8 cellular contexts compared by ENCODE assay signal in the genomic region with DNA sequence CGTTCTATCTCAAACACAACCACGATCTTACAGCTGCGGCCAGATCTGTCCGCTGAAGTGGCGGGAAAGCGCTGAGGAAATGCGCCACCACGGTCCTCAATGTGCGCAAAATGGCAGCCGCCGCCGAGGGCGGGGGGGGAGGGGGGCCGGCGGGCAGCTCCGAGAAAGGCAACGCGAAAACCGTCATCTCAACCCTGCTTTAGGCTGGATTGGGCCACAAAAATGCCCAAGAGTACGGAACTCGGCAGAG. TPM values are rescaled to one million over a fixed set of nuclear protein-coding genes. Genes with fewer than 3 reads are reported as not detected.
A peak's percentile ranks its signal among the peaks of the same experiment; 100 is the strongest.
DNase-seq lines count a peak whose midpoint lies in the region; ATAC-seq and TF ChIP-seq lines count a peak whose summit lies in the region.

No MANE protein-coding gene starts in this region.

- peaks cover 51% of the 10 kb centered on the region for H3F3A ChIP-seq in PC-9 (ENCODE audit: insufficient read depth, low read depth)

- H4K20me1 ChIP-seq in PC-9 (ENCODE audit: insufficient read depth), result peaks cover 45% of the 10 kb centered on the region

- no peak for TF ChIP-seq EP300 in ovary (IDR thresholded peaks at IDR 0.05)
- TF ChIP-seq EP300 in transverse colon (IDR thresholded peaks at IDR 0.05; ENCODE audit: low read depth), result no peak

- intact Hi-C loops in PC-9 (cut with micrococcal nuclease; ENCODE audit: unreplicated experiment) (loop anchor here (5.0 kb wide), 1 partner anchor 477 kb away; no protein-coding TSS in a partner anchor), Right ventricle myocardium inferior (cut with DNase I) (loop anchor here (5.0 kb wide), 1 partner anchor 373 kb away; a partner anchor contains a TSS), ovary (cut with DNase I) (no loop called here), transverse colon (cut with DNase I; ENCODE audit: low total_unique reads) (no loop called here)

- CTCF ChIA-PET in PC-9 (lab: Charles Lee), result no interaction called here

- no peak for TF ChIP-seq CTCF in PC-9 (conservative IDR thresholded peaks at IDR 0.05)
- TF ChIP-seq CTCF in ovary (IDR thresholded peaks at IDR 0.05), result no peak
- peak in 1 of 5 experiments; percentile 15 for TF ChIP-seq CTCF in transverse colon (IDR thresholded peaks at IDR 0.05)

- peak overlapping the region; percentile 88 for H2AFZ ChIP-seq in PC-9

- peaks cover 27% of the 10 kb centered on the region for H3K4me1 ChIP-seq in PC-9 (replicated peaks; ENCODE audit: insufficient read depth)
- H3K4me1 ChIP-seq in ovary (ENCODE audit: insufficient read depth), result peaks cover 2% of the 10 kb centered on the region
- H3K4me1 ChIP-seq in transverse colon, result peaks cover 22 to 48% (median 38%) of the 10 kb centered on the region in 4 donors

- 0 to 1% (median 1%) methylated on average over 19 to 21 of the region's 21 CpGs for WGBS in ovary, 3 donors
- 0 to 1% methylated on average over 8 to 21 of the region's 21 CpGs for WGBS in transverse colon (ENCODE audit: low coverage in 1 of 2), 2 donors

- POLR2A ChIA-PET in PC-9 (lab: Charles Lee; ENCODE audit: unreplicated experiment), result interaction anchor here (0.9 kb wide), 1 partner anchor 373 kb away, joined by 10 read pairs; a partner anchor contains a TSS

- H3K79me2 ChIP-seq in PC-9 (ENCODE audit: low read depth), result peaks cover 54% of the 10 kb centered on the region

- H3K27me3 ChIP-seq in PC-9 (ENCODE audit: insufficient read depth, low read depth) (no peaks in the 10 kb centered on the region), ovary (no peaks in the 10 kb centered on the region), transverse colon (no peaks in the 10 kb centered on the region)

- peak overlapping the region; percentile 93 for H3K4me3 ChIP-seq in PC-9
- H3K4me3 ChIP-seq in ovary, result peak overlapping the region; percentile 68
- H3K4me3 ChIP-seq in transverse colon, result peak overlapping the region; percentile 75 to 90 (median 78)

- H3K27ac ChIP-seq in PC-9 (peak overlapping the region; percentile 88), ovary (peak overlapping the region; percentile 94 to 95), transverse colon (peak overlapping the region; percentile 97 to 99 (median 98))

- TSS peak; percentile 89 for BruUV-seq in PC-9 (replicated peaks; lab: Mats Ljungman, UMichigan)

- ATAC-seq in HG03354 (IDR thresholded peaks at IDR 0.05; ENCODE audit: poor library complexity, severe bottlenecking, unreplicated experiment), result peak; percentile 43
- peak; percentile 72 for ATAC-seq in Right ventricle myocardium inferior

- no peaks in the 10 kb centered on the region for H3K9me2 ChIP-seq in PC-9 (ENCODE audit: insufficient read depth)

- in situ Hi-C loops in transverse colon (cut with MboI; ENCODE audit: low pct_ligation_motif_present in 1 of 4, low pct_unique_long_range_greater_than_20kb in 1 of 4, low sequenced_read_pairs in 3 of 4), result no loop called here

- H3K9me3 ChIP-seq in PC-9 (ENCODE audit: insufficient read depth, low read depth), result no peaks in the 10 kb centered on the region
- no peaks in the 10 kb centered on the region for H3K9me3 ChIP-seq in ovary
- H3K9me3 ChIP-seq in transverse colon, result no peaks in the 10 kb centered on the region

- TF ChIP-seq POLR2A in ovary (IDR thresholded peaks at IDR 0.05), result no peak
- TF ChIP-seq POLR2A in transverse colon (IDR thresholded peaks at IDR 0.05), result no peak

- H3K36me3 ChIP-seq in PC-9 (ENCODE audit: low read depth), result peaks cover 44% of the 10 kb centered on the region
- H3K36me3 ChIP-seq in ovary, result no peaks in the 10 kb centered on the region
- H3K36me3 ChIP-seq in transverse colon, result peaks cover 0 to 37% (median 17%) of the 10 kb centered on the region in 4 donors

- H3K4me2 ChIP-seq in PC-9, result peak overlapping the region; percentile 90

- peak; percentile 56 for DNase-seq in AG08395 (ENCODE audit: low spot score)
- peak; percentile 37 for DNase-seq in GM19240 (ENCODE audit: insufficient read length, low spot score)
- DNase-seq in PC-9, result no peak
- peak; percentile 70 to 77 (median 74) for DNase-seq in activated naive CD4-positive, alpha-beta T cell (lab: John Stamatoyannopoulos, UW)
- peak; percentile 81 for DNase-seq in Right ventricle myocardium inferior (ENCODE audit: missing footprints)
- DNase-seq in ovary, result peak in 4 of 5 donors; percentile 66 to 81 (median 74)
- peak; percentile 73 for DNase-seq in transverse colon

RNA-seq across cellular contexts. Expression of a gene that starts 0.4 kb away (rescaled TPM):
- 110 and 111 TPM in 2 replicates for total RNA-seq in PC-9 (2021)
- 49.7 TPM for total RNA-seq in Right ventricle myocardium inferior
- 100 to 1,000 TPM in 4 of 7 donors, 10 to 100 TPM in 3; 81.1 to 163 (median 124) TPM for total RNA-seq in ovary
- polyA plus RNA-seq in ovary, result 100 to 1,000 TPM; 103 to 106 TPM
- 100 to 1,000 TPM in 2 of 4 donors, 10 to 100 TPM in 2; 75.6 to 153 (median 95.0) TPM for total RNA-seq in transverse colon

RNA-seq across cellular contexts. Expression of a gene that starts 27.3 kb away (rescaled TPM):
- 15.9 and 19.1 TPM in 2 replicates for total RNA-seq in PC-9 (2021)
- total RNA-seq in Right ventricle myocardium inferior, result 6.1 TPM
- 10 to 100 TPM in 6 of 7 donors, 1 to 10 TPM in 1; 6.4 to 17.6 (median 12.1) TPM for total RNA-seq in ovary
- polyA plus RNA-seq in ovary, result 10 to 100 TPM in 1 of 2 donors, 1 to 10 TPM in 1; 6.9 to 14.9 TPM
- 1 to 10 TPM in 3 of 4 donors, not detected in 1; 1.8 to 5.9 (median 3.8) TPM for total RNA-seq in transverse colon

Comparison
In these comparisons a context has a peak if more than half of its experiments do, and no peak if none do; other contexts are left out.
1. DNase-seq: peak in AG08395 (single experiment), GM19240 (single experiment), activated naive CD4-positive, alpha-beta T cell (4 of 4), Right ventricle myocardium inferior (single experiment), ovary (4 of 5) and transverse colon (single experiment); none in PC-9 (0 of 2).
2. intact Hi-C loops: an anchor here in PC-9 (5.0 kb wide) and Right ventricle myocardium inferior (5.0 kb wide); none called in ovary and transverse colon.
3. Peak in every context shown above with its lines, with median percentiles within 50 percentile points of each other: H3K27ac ChIP-seq and H3K4me3 ChIP-seq.